8 cellular contexts compared by ENCODE assay signal in genomic region chr9:97921959-97922905, GRCh38. TPM values are rescaled to one million over a fixed set of nuclear protein-coding genes. Genes with fewer than 3 reads are reported as not detected.
A peak's percentile ranks its signal among the peaks of the same experiment; 100 is the strongest.
DNase-seq lines count a peak whose midpoint lies in the region; ATAC-seq and TF ChIP-seq lines count a peak whose summit lies in the region.

Gene TRMO, minus strand, starts transcription at chr9:97922500. Its CDS starts 7 bp downstream, at chr9:97922493.

- H3K27me3 Mint-ChIP-seq in glutamatergic neuron (ENCODE audit: unreplicated experiment), result peaks cover 10% of the 10 kb centered on the region

- H3K4me1 Mint-ChIP-seq in glutamatergic neuron (ENCODE audit: low read depth, unreplicated experiment), result peaks cover 4% of the 10 kb centered on the region

- TF ChIP-seq POLR2A in GM10847 (IDR thresholded peaks at IDR 0.05; ENCODE audit: extremely low read depth, insufficient read length), result peak; percentile 72

- peaks cover 8% of the 10 kb centered on the region for H3K4me1 ChIP-seq in osteoblast (ENCODE audit: insufficient read depth, low read length)
- H3K4me1 ChIP-seq in thoracic aorta (ENCODE audit: control insufficient read depth in 1 of 2, low read depth in 2 of 2), result peaks cover 13 to 20% of the 10 kb centered on the region in 2 donors

- H2AFZ ChIP-seq in osteoblast (ENCODE audit: low read length), result peak within 1 kb of the TSS; percentile 93

- H3K9me3 ChIP-seq in osteoblast (ENCODE audit: low read depth, low read length), result no peaks in the 10 kb centered on the region
- no peaks in the 10 kb centered on the region for H3K9me3 ChIP-seq in thoracic aorta

- TF ChIP-seq CTCF in glutamatergic neuron (IDR thresholded peaks at IDR 0.05; ENCODE audit: partially characterized antibody, unreplicated experiment) (peak; percentile 63), osteoblast (IDR thresholded peaks at IDR 0.05; ENCODE audit: extremely low read depth, low read depth, low read length) (peak; percentile 63), thoracic aorta (IDR thresholded peaks at IDR 0.05) (peak; percentile 27)

- H3K36me3 ChIP-seq in osteoblast (ENCODE audit: insufficient read depth, low read length) (no peaks in the 10 kb centered on the region), thoracic aorta (no peaks in the 10 kb centered on the region)

- peaks cover 17% of the 10 kb centered on the region for H3K79me2 ChIP-seq in osteoblast (ENCODE audit: insufficient read depth, low read length)

- peak within 1 kb of the TSS; percentile 92 for H3K4me3 Mint-ChIP-seq in glutamatergic neuron (ENCODE audit: unreplicated experiment)

- DNase-seq in NCI-H1092 (lab: John Stamatoyannopoulos, UW) (peak; percentile 98), glutamatergic neuron (peak; percentile 99), osteoblast (ENCODE audit: insufficient read length, low spot score, missing footprints) (peak; percentile 96), thoracic aorta (ENCODE audit: low spot score) (peak; percentile 97)
- peak; percentile 98 to 99 for DNase-seq in activated naive CD4-positive, alpha-beta T cell treated with anti-CD3 and anti-CD28 coated beads, Interleukin-2, amount 50 U/mL, for 72 hours (ENCODE audit: low spot score in 2 of 2)

- H3K27me3 ChIP-seq in osteoblast (ENCODE audit: insufficient read depth, low read length) (peaks cover 15% of the 10 kb centered on the region), thoracic aorta (replicated peaks; ENCODE audit: insufficient read depth) (no peaks in the 10 kb centered on the region)

- H4K20me1 ChIP-seq in osteoblast (ENCODE audit: insufficient read depth, low read length), result no peaks in the 10 kb centered on the region

- H3K4me2 ChIP-seq in osteoblast (ENCODE audit: insufficient read depth, low read length), result peak within 1 kb of the TSS; percentile 98

- H3K27ac Mint-ChIP-seq in activated naive CD4-positive, alpha-beta T cell treated with anti-CD3 and anti-CD28 coated beads, Interleukin-2, amount 50 U/mL, for 72 hours, result peak within 1 kb of the TSS; percentile 98 to 100
- peak within 1 kb of the TSS; percentile 98 for H3K27ac Mint-ChIP-seq in glutamatergic neuron (ENCODE audit: unreplicated experiment)

- ATAC-seq in HG02610 (IDR thresholded peaks at IDR 0.05; ENCODE audit: unreplicated experiment), result peak; percentile 84
- ATAC-seq in SK-N-SH treated with all-trans-retinoic acid at 6 μM for 48 hours, result peak; percentile 91
- ATAC-seq in activated naive CD4-positive, alpha-beta T cell treated with anti-CD3 and anti-CD28 coated beads, Interleukin-2, amount 50 U/mL, for 72 hours, result peak; percentile 83 to 84
- peak; percentile 94 for ATAC-seq in thoracic aorta (ENCODE audit: insufficient number of reproducible peaks, low FRiP score, low read depth)

- peak within 1 kb of the TSS; percentile 78 for H3K4me3 ChIP-seq in osteoblast (ENCODE audit: insufficient read depth, low read length)
- H3K4me3 ChIP-seq in thoracic aorta, result peak within 1 kb of the TSS; percentile 77

- H3K9me3 Mint-ChIP-seq in activated naive CD4-positive, alpha-beta T cell treated with anti-CD3 and anti-CD28 coated beads, Interleukin-2, amount 50 U/mL, for 72 hours, result no peaks in the 10 kb centered on the region
- H3K9me3 Mint-ChIP-seq in glutamatergic neuron (ENCODE audit: unreplicated experiment), result peaks cover 13% of the 10 kb centered on the region

- H3K27ac ChIP-seq in osteoblast (ENCODE audit: low read depth, low read length) (peak within 1 kb of the TSS; percentile 99), thoracic aorta (peak within 1 kb of the TSS; percentile 90 to 98)

- peaks cover 8 to 11% of the 10 kb centered on the region in 2 donors for H3K36me3 Mint-ChIP-seq in activated naive CD4-positive, alpha-beta T cell treated with anti-CD3 and anti-CD28 coated beads, Interleukin-2, amount 50 U/mL, for 72 hours
- H3K36me3 Mint-ChIP-seq in glutamatergic neuron (ENCODE audit: unreplicated experiment), result no peaks in the 10 kb centered on the region

TF ChIP-seq in SK-N-SH treated with all-trans-retinoic acid at 6 μM for 48 hours, 23 proteins besides CTCF, POLR2A, EP300 and RAD21 (continues in another document):
- TF ChIP-seq OSR1 (CRISPR knock-in tag; IDR thresholded peaks at IDR 0.05) (no peak), ARNTL (CRISPR knock-in tag; IDR thresholded peaks at IDR 0.05; ENCODE audit: borderline replicate concordance, low read depth) (peak; percentile 92), RARB (CRISPR knock-in tag; IDR thresholded peaks at IDR 0.05) (peak; percentile 49; the same call in 1 of the 2 replicates), SNAI2 (CRISPR knock-in tag; IDR thresholded peaks at IDR 0.05) (peak; percentile 89), ZNF8 (CRISPR knock-in tag; IDR thresholded peaks at IDR 0.05) (peak; percentile 69; the same call in 1 of the 2 replicates), CSRNP3 (CRISPR knock-in tag; IDR thresholded peaks at IDR 0.05) (peak; percentile 92), ZFP30 (CRISPR knock-in tag; IDR thresholded peaks at IDR 0.05) (peak; percentile 55; the same call in 1 of the 2 replicates), TSHZ2 (CRISPR knock-in tag; IDR thresholded peaks at IDR 0.05) (peak; percentile 82), ZFP3 (CRISPR knock-in tag; IDR thresholded peaks at IDR 0.05) (peak; percentile 90), BACH2 (CRISPR knock-in tag; IDR thresholded peaks at IDR 0.05; ENCODE audit: borderline replicate concordance) (peak; percentile 94; the same call in 1 of the 2 replicates), ESRRG (CRISPR knock-in tag; IDR thresholded peaks at IDR 0.05) (peak; percentile 71; the same call in 1 of the 2 replicates), ISL1 (CRISPR knock-in tag; IDR thresholded peaks at IDR 0.05) (peak; percentile 12; the same call in 1 of the 2 replicates)
- TF ChIP-seq, protein P1, sequence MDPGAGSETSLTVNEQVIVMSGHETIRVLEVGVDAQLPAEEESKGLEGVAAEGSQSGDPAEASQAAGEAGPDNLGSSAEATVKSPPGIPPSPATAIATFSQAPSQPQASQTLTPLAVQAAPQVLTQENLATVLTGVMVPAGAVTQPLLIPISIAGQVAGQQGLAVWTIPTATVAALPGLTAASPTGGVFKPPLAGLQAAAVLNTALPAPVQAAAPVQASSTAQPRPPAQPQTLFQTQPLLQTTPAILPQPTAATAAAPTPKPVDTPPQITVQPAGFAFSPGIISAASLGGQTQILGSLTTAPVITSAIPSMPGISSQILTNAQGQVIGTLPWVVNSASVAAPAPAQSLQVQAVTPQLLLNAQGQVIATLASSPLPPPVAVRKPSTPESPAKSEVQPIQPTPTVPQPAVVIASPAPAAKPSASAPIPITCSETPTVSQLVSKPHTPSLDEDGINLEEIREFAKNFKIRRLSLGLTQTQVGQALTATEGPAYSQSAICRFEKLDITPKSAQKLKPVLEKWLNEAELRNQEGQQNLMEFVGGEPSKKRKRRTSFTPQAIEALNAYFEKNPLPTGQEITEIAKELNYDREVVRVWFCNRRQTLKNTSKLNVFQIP (CRISPR knock-in tag; IDR thresholded peaks at IDR 0.05; ENCODE audit: borderline replicate concordance, low read depth), result 0 out of 2 replicates have a peak, but pooled peaks have one; percentile 21
- TF ChIP-seq, protein P2, sequence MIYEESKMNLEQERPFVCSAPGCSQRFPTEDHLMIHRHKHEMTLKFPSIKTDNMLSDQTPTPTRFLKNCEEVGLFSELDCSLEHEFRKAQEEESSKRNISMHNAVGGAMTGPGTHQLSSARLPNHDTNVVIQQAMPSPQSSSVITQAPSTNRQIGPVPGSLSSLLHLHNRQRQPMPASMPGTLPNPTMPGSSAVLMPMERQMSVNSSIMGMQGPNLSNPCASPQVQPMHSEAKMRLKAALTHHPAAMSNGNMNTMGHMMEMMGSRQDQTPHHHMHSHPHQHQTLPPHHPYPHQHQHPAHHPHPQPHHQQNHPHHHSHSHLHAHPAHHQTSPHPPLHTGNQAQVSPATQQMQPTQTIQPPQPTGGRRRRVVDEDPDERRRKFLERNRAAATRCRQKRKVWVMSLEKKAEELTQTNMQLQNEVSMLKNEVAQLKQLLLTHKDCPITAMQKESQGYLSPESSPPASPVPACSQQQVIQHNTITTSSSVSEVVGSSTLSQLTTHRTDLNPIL (CRISPR knock-in tag; IDR thresholded peaks at IDR 0.05; ENCODE audit: low read depth), result peak; percentile 98

RNA-seq across cellular contexts. Expression of gene TRMO, which starts in this region (rescaled TPM):
- total RNA-seq in activated naive CD4-positive, alpha-beta T cell treated with anti-CD3 and anti-CD28 coated beads, Interleukin-2, amount 50 U/mL, for 72 hours, result 10 to 100 TPM; 16.3 to 16.9 TPM
- 11.2 TPM for total RNA-seq in glutamatergic neuron (ENCODE audit: unreplicated experiment)
- total RNA-seq in osteoblast, result 23.9 and 26.5 TPM in 2 replicates
- 10 to 100 TPM; 22.2 to 28.6 TPM for total RNA-seq in thoracic aorta

Comparison
In these comparisons a context has a peak if more than half of its experiments do, and no peak if none do; other contexts are left out.
1. Peak in every context shown above with its lines: DNase-seq, ATAC-seq, H3K4me3 ChIP-seq and H3K27ac ChIP-seq.